In genomic region chr19:42216653-42217521, GRCh38 we compare ENCODE assay signal across 8 cellular contexts. TPM values are rescaled to one million over a fixed set of nuclear protein-coding genes. Genes with fewer than 3 reads are reported as not detected.
A peak's percentile ranks its signal among the peaks of the same experiment; 100 is the strongest.
DNase-seq lines count a peak whose midpoint lies in the region; ATAC-seq and TF ChIP-seq lines count a peak whose summit lies in the region.

No MANE protein-coding gene starts in this region.

- intact Hi-C loops in activated CD4-positive, alpha-beta memory T cell treated with anti-CD3 and anti-CD28 coated beads for 36 hours (cut with micrococcal nuclease), result loop anchor here (1.0 to 2.0 kb wide), 5 partner anchors 16 to 66 kb away; partner anchors contain the start of gene GSK3A

- H3K36me3 Mint-ChIP-seq in activated CD4-positive, alpha-beta memory T cell treated with anti-CD3 and anti-CD28 coated beads for 36 hours, result peaks cover 32% of the 10 kb centered on the region
- peaks cover 11% of the 10 kb centered on the region for H3K36me3 Mint-ChIP-seq in type B pancreatic cell

- H3K27me3 Mint-ChIP-seq in activated CD4-positive, alpha-beta memory T cell treated with anti-CD3 and anti-CD28 coated beads for 36 hours, result peaks cover 1% of the 10 kb centered on the region
- H3K27me3 Mint-ChIP-seq in type B pancreatic cell, result no peaks in the 10 kb centered on the region

- POLR2A ChIA-PET in activated CD4-positive, alpha-beta memory T cell treated with anti-CD3 and anti-CD28 coated beads for 36 hours (lab: Charles Lee), result interaction anchor here (1.3 to 2.2 kb wide), 2 partner anchors 18 to 25 kb away, joined by 6 to 7 read pairs; partner anchors contain the start of gene GSK3A

- H3K4me1 Mint-ChIP-seq in activated CD4-positive, alpha-beta memory T cell treated with anti-CD3 and anti-CD28 coated beads for 36 hours (ENCODE audit: low read depth), result peaks cover 60% of the 10 kb centered on the region
- H3K4me1 Mint-ChIP-seq in type B pancreatic cell (ENCODE audit: unreplicated experiment), result peaks cover 36% of the 10 kb centered on the region

- peaks cover 4% of the 10 kb centered on the region; the same call in 1 of the 2 replicates for H4K20me1 ChIP-seq in KMS-11 (ENCODE audit: insufficient read depth)

- H2AFZ ChIP-seq in KMS-11 (ENCODE audit: low read depth), result peak overlapping the region; percentile 88; the same call in 1 of the 2 replicates

- H3K4me3 Mint-ChIP-seq in activated CD4-positive, alpha-beta memory T cell treated with anti-CD3 and anti-CD28 coated beads for 36 hours, result peak overlapping the region; percentile 87
- peak overlapping the region; percentile 96 for H3K4me3 Mint-ChIP-seq in type B pancreatic cell

- peaks cover 44% of the 10 kb centered on the region for H3K79me2 ChIP-seq in KMS-11 (ENCODE audit: insufficient read depth, low read depth)

- H3K27me3 ChIP-seq in KMS-11 (ENCODE audit: insufficient read depth, low read depth), result no peaks in the 10 kb centered on the region

- CTCF ChIA-PET in activated CD4-positive, alpha-beta memory T cell treated with anti-CD3 and anti-CD28 coated beads for 36 hours (lab: Charles Lee), result interaction anchor here (0.8 to 1.8 kb wide), 9 partner anchors 9 to 109 kb away, joined by 3 to 6 read pairs (median 3); no protein-coding TSS in a partner anchor

- TF ChIP-seq CTCF in KMS-11 (conservative IDR thresholded peaks at IDR 0.05; ENCODE audit: low read depth, low read length) (no peak), type B pancreatic cell (conservative IDR thresholded peaks at IDR 0.05) (no peak)

- peak overlapping the region; percentile 99 for H3K4me2 ChIP-seq in KMS-11

- no peaks in the 10 kb centered on the region for H3K9me3 Mint-ChIP-seq in activated CD4-positive, alpha-beta memory T cell treated with anti-CD3 and anti-CD28 coated beads for 36 hours
- H3K9me3 Mint-ChIP-seq in type B pancreatic cell, result no peaks in the 10 kb centered on the region

- peak; percentile 64 for DNase-seq in AG08396 (ENCODE audit: low spot score)
- DNase-seq in activated CD4-positive, alpha-beta memory T cell treated with anti-CD3 and anti-CD28 coated beads for 36 hours, result peak; percentile 49
- DNase-seq in myocyte (ENCODE audit: low read depth), result peak; percentile 34
- no peak for DNase-seq in type B pancreatic cell (ENCODE audit: extremely low spot score, unreplicated experiment)
- DNase-seq in SKM-1 (lab: John Stamatoyannopoulos, UW; ENCODE audit: unreplicated experiment), result no peak

- peak overlapping the region; percentile 29 for H3K4me3 ChIP-seq in KMS-11 (IDR thresholded peaks at IDR 0.05; ENCODE audit: insufficient read depth, low read depth, low read length)

- peak overlapping the region; percentile 99 for H3K27ac Mint-ChIP-seq in activated CD4-positive, alpha-beta memory T cell treated with anti-CD3 and anti-CD28 coated beads for 36 hours
- peak overlapping the region; percentile 97 for H3K27ac Mint-ChIP-seq in type B pancreatic cell

- peak overlapping the region; percentile 66 for H3K9ac ChIP-seq in KMS-11

- peaks cover 38% of the 10 kb centered on the region for H3K4me1 ChIP-seq in KMS-11 (ENCODE audit: low read depth, poor library complexity, severe bottlenecking)

- peak; percentile 8 for ATAC-seq in GM19395 (IDR thresholded peaks at IDR 0.05; ENCODE audit: unreplicated experiment)
- ATAC-seq in esophagus mucosa, result peak; percentile 7

- no peaks in the 10 kb centered on the region; the same call in 1 of the 2 replicates for H3K36me3 ChIP-seq in KMS-11 (ENCODE audit: insufficient read depth)

- H3K27ac ChIP-seq in KMS-11, result peak overlapping the region; percentile 44

RNA-seq across cellular contexts. Expression of gene DEDD2, which starts 0.6 kb away (rescaled TPM):
- 10 to 100 TPM; 31.3 to 33.4 TPM for total RNA-seq in activated CD4-positive, alpha-beta memory T cell treated with anti-CD3 and anti-CD28 coated beads for 36 hours
- total RNA-seq in esophagus mucosa (11.6 TPM), myocyte (26.3 and 34.5 TPM in 2 replicates), type B pancreatic cell (ENCODE audit: low replicate concordance) (23.7 and 29.3 TPM in 2 replicates)
- polyA plus RNA-seq in myocyte (2012), result 20.1 TPM

RNA-seq across cellular contexts. Expression of gene ZNF526, which starts 3.2 kb away (rescaled TPM):
- 10 to 100 TPM; 12.3 to 14.9 TPM for total RNA-seq in activated CD4-positive, alpha-beta memory T cell treated with anti-CD3 and anti-CD28 coated beads for 36 hours
- total RNA-seq in esophagus mucosa (4.5 TPM), myocyte (6.6 and 7.1 TPM in 2 replicates), type B pancreatic cell (ENCODE audit: low replicate concordance) (18.2 and 19.3 TPM in 2 replicates)
- polyA plus RNA-seq in myocyte (2012), result 6.2 TPM

RNA-seq across cellular contexts. Expression of gene GSK3A, which starts 25.5 kb away (rescaled TPM):
- total RNA-seq in activated CD4-positive, alpha-beta memory T cell treated with anti-CD3 and anti-CD28 coated beads for 36 hours, result 10 to 100 TPM; 36.4 to 37.3 TPM
- total RNA-seq in esophagus mucosa (26.4 TPM), myocyte (30.5 and 35.0 TPM in 2 replicates), type B pancreatic cell (ENCODE audit: low replicate concordance) (43.5 and 49.1 TPM in 2 replicates)
- polyA plus RNA-seq in myocyte (2012), result 54.0 TPM

RNA-seq across cellular contexts. Expression of gene ERF, which starts 38.0 kb away (rescaled TPM):
- total RNA-seq in activated CD4-positive, alpha-beta memory T cell treated with anti-CD3 and anti-CD28 coated beads for 36 hours, result 10 to 100 TPM; 43.1 to 56.5 TPM
- 21.5 TPM for total RNA-seq in esophagus mucosa
- 44.6 and 55.2 TPM in 2 replicates for total RNA-seq in myocyte
- 65.4 TPM for polyA plus RNA-seq in myocyte (2012)
- total RNA-seq in type B pancreatic cell (ENCODE audit: low replicate concordance), result 54.9 and 78.9 TPM in 2 replicates

RNA-seq across cellular contexts. Expression of gene CIC, which starts 52.2 kb away (rescaled TPM):
- total RNA-seq in activated CD4-positive, alpha-beta memory T cell treated with anti-CD3 and anti-CD28 coated beads for 36 hours, result 10 to 100 TPM; 56.9 to 64.2 TPM
- 31.4 TPM for total RNA-seq in esophagus mucosa
- 38.8 and 49.0 TPM in 2 replicates for total RNA-seq in myocyte
- polyA plus RNA-seq in myocyte (2012), result 55.5 TPM
- total RNA-seq in type B pancreatic cell (ENCODE audit: low replicate concordance), result 44.8 and 70.3 TPM in 2 replicates

Comparison
In these comparisons a context has a peak if more than half of its experiments do, and no peak if none do; other contexts are left out.
1. DNase-seq: peak in AG08396 (single experiment), activated CD4-positive, alpha-beta memory T cell treated with anti-CD3 and anti-CD28 coated beads for 36 hours (single experiment) and myocyte (single experiment); none in type B pancreatic cell (single experiment) and SKM-1 (single experiment).